In the genomic region with DNA sequence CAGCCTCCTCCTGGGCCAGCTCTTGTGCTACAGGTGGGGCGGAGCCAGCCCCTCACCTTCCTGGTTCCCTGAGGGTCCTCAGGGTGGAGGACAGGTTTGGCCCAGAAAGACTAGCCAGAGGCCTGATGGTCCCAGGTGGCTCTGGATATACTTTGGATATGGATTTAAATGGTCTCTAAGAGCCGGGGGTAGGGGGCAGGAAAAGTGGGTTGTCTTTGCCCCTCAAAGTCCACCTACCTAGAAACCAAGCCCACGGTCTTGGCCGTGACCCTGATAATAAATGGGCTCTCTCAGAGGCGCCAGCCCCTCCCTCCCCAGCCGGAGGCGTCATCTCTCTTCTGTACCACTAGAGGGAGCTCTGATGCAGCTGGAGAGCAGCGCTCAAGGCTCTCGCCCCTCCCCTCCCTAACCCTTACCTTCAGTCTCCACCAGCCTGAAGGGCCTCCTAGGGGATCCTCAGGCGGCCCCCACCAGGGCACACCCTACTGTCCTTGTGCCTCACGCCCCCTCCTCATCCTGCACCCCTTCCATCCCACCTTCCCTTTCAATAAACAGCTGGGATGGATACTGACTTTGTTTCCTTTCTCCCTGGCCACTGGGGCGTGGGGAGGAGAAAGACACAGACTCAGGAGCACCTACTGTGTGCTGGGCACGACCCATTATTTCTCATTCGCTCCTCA, we compare ENCODE assay signal across 8 cellular contexts. TPM values are rescaled to one million over a fixed set of nuclear protein-coding genes. Genes with fewer than 3 reads are reported as not detected.
DNase-seq lines count a peak whose midpoint lies in the region; ATAC-seq and TF ChIP-seq lines count a peak whose summit lies in the region.

No MANE protein-coding gene starts in this region.

- intact Hi-C loops in CD4-positive, alpha-beta memory T cell (cut with micrococcal nuclease) = loop anchor here (1.0 to 2.0 kb wide), 7 partner anchors 53 to 384 kb away; partner anchors contain the start of gene TBC1D20

- peaks cover 0 to 7% (median 4%) of the 10 kb centered on the region in 4 donors for H3K4me1 Mint-ChIP-seq in CD4-positive, alpha-beta memory T cell
- H3K4me1 Mint-ChIP-seq in endothelial cell (ENCODE audit: unreplicated experiment) = peaks cover 8% of the 10 kb centered on the region

- no peak overlapping the region for H3K4me3 ChIP-seq in CD4-positive, alpha-beta memory T cell (ENCODE audit: low read length in 2 of 2)

- peak; percentile 76 to 83 (median 81) for DNase-seq in CD4-positive, alpha-beta memory T cell
- DNase-seq in HT1080 (ENCODE audit: low read depth) (peak; percentile 62), NK-92 (lab: John Stamatoyannopoulos, UW; ENCODE audit: unreplicated experiment) (peak; percentile 20), endothelial cell (ENCODE audit: low spot score) (peak; percentile 79), myocyte (ENCODE audit: low read depth) (peak; percentile 82)
- DNase-seq in activated CD8-positive, alpha-beta memory T cell treated with anti-CD3 and anti-CD28 coated beads for 24 hours = peak; percentile 91
- peak; percentile 65 to 70 for DNase-seq in stimulated activated CD8-positive, alpha-beta memory T cell treated with anti-CD3 and anti-CD28 coated beads, Interleukin-7, amount 100 ng/mL, for 4 hours (ENCODE audit: low read depth in 2 of 2)

- no peak overlapping the region for H3K27ac ChIP-seq in CD4-positive, alpha-beta memory T cell (ENCODE audit: low read depth, low read length)

- POLR2A ChIA-PET in CD4-positive, alpha-beta memory T cell (lab: Charles Lee; ENCODE audit: partially characterized antibody) = interaction anchor here (1.3 to 1.8 kb wide), 3 partner anchors 53 to 130 kb away, joined by 3 to 5 read pairs (median 3); no protein-coding TSS in a partner anchor

- no peaks in the 10 kb centered on the region for H3K36me3 ChIP-seq in CD4-positive, alpha-beta memory T cell (ENCODE audit: insufficient read depth, low read length)

- no peaks in the 10 kb centered on the region for H3K4me1 ChIP-seq in CD4-positive, alpha-beta memory T cell (ENCODE audit: insufficient read depth, low read length)

- TF ChIP-seq CTCF in endothelial cell (IDR thresholded peaks at IDR 0.05; ENCODE audit: unreplicated experiment) = peak; percentile 82

- CTCF ChIA-PET in CD4-positive, alpha-beta memory T cell (lab: Charles Lee; ENCODE audit: partially characterized antibody) = interaction anchor here (0.8 to 6.5 kb wide), 30 partner anchors 7 to 313 kb away, joined by 3 to 132 read pairs (median 5); partner anchors contain the start of gene TRIB3

- peak overlapping the region in 1 of 8 donors; percentile 20 for H3K4me3 Mint-ChIP-seq in CD4-positive, alpha-beta memory T cell
- H3K4me3 Mint-ChIP-seq in endothelial cell (ENCODE audit: unreplicated experiment) = no peak overlapping the region

- no peaks in the 10 kb centered on the region for H3K27me3 Mint-ChIP-seq in CD4-positive, alpha-beta memory T cell
- H3K27me3 Mint-ChIP-seq in endothelial cell (ENCODE audit: unreplicated experiment) = peaks cover 11% of the 10 kb centered on the region

- peak; percentile 83 for ATAC-seq in GM19455 (IDR thresholded peaks at IDR 0.05; ENCODE audit: unreplicated experiment)

- H3K27ac Mint-ChIP-seq in CD4-positive, alpha-beta memory T cell = no peak overlapping the region
- no peak overlapping the region for H3K27ac Mint-ChIP-seq in endothelial cell (ENCODE audit: unreplicated experiment)

- no peaks in the 10 kb centered on the region for H3K27me3 ChIP-seq in CD4-positive, alpha-beta memory T cell (ENCODE audit: insufficient read depth, low read length)

- no peaks in the 10 kb centered on the region for H3K9me3 ChIP-seq in CD4-positive, alpha-beta memory T cell (ENCODE audit: control insufficient read depth in 1 of 2, low read length in 2 of 2)

- peaks cover 0 to 3% (median 0%) of the 10 kb centered on the region in 8 donors for H3K9me3 Mint-ChIP-seq in CD4-positive, alpha-beta memory T cell
- H3K9me3 Mint-ChIP-seq in endothelial cell (ENCODE audit: unreplicated experiment) = no peaks in the 10 kb centered on the region

- H3K36me3 Mint-ChIP-seq in CD4-positive, alpha-beta memory T cell = no peaks in the 10 kb centered on the region
- peaks cover 4% of the 10 kb centered on the region for H3K36me3 Mint-ChIP-seq in endothelial cell (ENCODE audit: low read depth, unreplicated experiment)

RNA-seq across cellular contexts. Expression of gene NRSN2, which starts 7.5 kb away (rescaled TPM):
- total RNA-seq in CD4-positive, alpha-beta memory T cell = 1 to 10 TPM in 1 of 2 experiments, under 1 TPM in 1; 0.52 to 1.1 TPM
- 1 to 10 TPM in 1 of 2 donors, not detected in 1; 1.3 TPM for polyA plus RNA-seq in CD4-positive, alpha-beta memory T cell
- 18.8 and 21.7 TPM in 2 replicates for total RNA-seq in HT1080 (2014; rRNA removed; shearing (Covaris generic))
- 16.3 and 29.9 TPM in 2 replicates for polyA plus RNA-seq in HT1080 (2015; cell fraction: cytosol; rRNA removed)
- polyA plus RNA-seq in HT1080 (2015; cell fraction: nucleus; rRNA removed) = 9.4 and 9.9 TPM in 2 replicates
- 43.2 TPM for total RNA-seq in endothelial cell (ENCODE audit: unreplicated experiment)
- 33.1 and 38.2 TPM in 2 replicates for total RNA-seq in myocyte
- polyA plus RNA-seq in myocyte (2012) = 56.8 TPM

RNA-seq across cellular contexts. Expression of gene TRIB3, which starts 26.1 kb away (rescaled TPM):
- total RNA-seq in CD4-positive, alpha-beta memory T cell = 1 to 10 TPM; 7.2 to 8.1 TPM
- polyA plus RNA-seq in CD4-positive, alpha-beta memory T cell = 10 to 100 TPM in 1 of 2 donors, 1 to 10 TPM in 1; 8.7 to 12.4 TPM
- total RNA-seq in HT1080 (2014; rRNA removed; shearing (Covaris generic)) = 91.3 and 92.5 TPM in 2 replicates
- polyA plus RNA-seq in HT1080 (2015; cell fraction: cytosol; rRNA removed) = 130 and 145 TPM in 2 replicates
- polyA plus RNA-seq in HT1080 (2015; cell fraction: nucleus; rRNA removed) = 77.7 and 85.7 TPM in 2 replicates
- total RNA-seq in endothelial cell (ENCODE audit: unreplicated experiment) (24.2 TPM), myocyte (6.1 and 9.6 TPM in 2 replicates)
- 69.0 TPM for polyA plus RNA-seq in myocyte (2012)

RNA-seq across cellular contexts. Expression of gene SOX12, which starts 29.1 kb away (rescaled TPM):
- 1 to 10 TPM; 4.7 to 5.0 TPM for total RNA-seq in CD4-positive, alpha-beta memory T cell
- under 1 TPM; 0.08 to 0.69 TPM for polyA plus RNA-seq in CD4-positive, alpha-beta memory T cell
- total RNA-seq in HT1080 (2014; rRNA removed; shearing (Covaris generic)) = 8.7 and 13.2 TPM in 2 replicates
- polyA plus RNA-seq in HT1080 (2015; cell fraction: cytosol; rRNA removed) = 20.2 and 21.4 TPM in 2 replicates
- 19.2 and 20.0 TPM in 2 replicates for polyA plus RNA-seq in HT1080 (2015; cell fraction: nucleus; rRNA removed)
- total RNA-seq in endothelial cell (ENCODE audit: unreplicated experiment) = 64.7 TPM
- total RNA-seq in myocyte = 10.2 and 11.7 TPM in 2 replicates
- polyA plus RNA-seq in myocyte (2012) = 13.1 TPM

RNA-seq across cellular contexts. Expression of gene RBCK1, which starts 53.7 kb away (rescaled TPM):
- 100 to 1,000 TPM; 109 to 118 TPM for total RNA-seq in CD4-positive, alpha-beta memory T cell
- 10 to 100 TPM; 75.2 to 84.4 TPM for polyA plus RNA-seq in CD4-positive, alpha-beta memory T cell
- total RNA-seq in HT1080 (2014; rRNA removed; shearing (Covaris generic)) = 105 and 122 TPM in 2 replicates
- polyA plus RNA-seq in HT1080 (2015; cell fraction: cytosol; rRNA removed) = 132 and 136 TPM in 2 replicates
- 149 and 182 TPM in 2 replicates for polyA plus RNA-seq in HT1080 (2015; cell fraction: nucleus; rRNA removed)
- total RNA-seq in endothelial cell (ENCODE audit: unreplicated experiment) (68.8 TPM), myocyte (85.1 and 106 TPM in 2 replicates)
- polyA plus RNA-seq in myocyte (2012) = 97.8 TPM

RNA-seq across cellular contexts. Expression of gene ZCCHC3, which starts 57.1 kb away (rescaled TPM):
- total RNA-seq in CD4-positive, alpha-beta memory T cell = 10 to 100 TPM; 27.9 to 29.8 TPM
- 10 to 100 TPM in 1 of 2 donors, 1 to 10 TPM in 1; 5.8 to 12.2 TPM for polyA plus RNA-seq in CD4-positive, alpha-beta memory T cell
- 17.3 and 22.2 TPM in 2 replicates for total RNA-seq in HT1080 (2014; rRNA removed; shearing (Covaris generic))
- polyA plus RNA-seq in HT1080 (2015; cell fraction: cytosol; rRNA removed) = 14.9 and 17.1 TPM in 2 replicates
- polyA plus RNA-seq in HT1080 (2015; cell fraction: nucleus; rRNA removed) = 11.4 and 13.0 TPM in 2 replicates
- total RNA-seq in endothelial cell (ENCODE audit: unreplicated experiment) = 40.0 TPM
- 19.8 and 20.1 TPM in 2 replicates for total RNA-seq in myocyte
- 9.6 TPM for polyA plus RNA-seq in myocyte (2012)

Comparison
In these comparisons a context has a peak if more than half of its experiments do, and no peak if none do; other contexts are left out.
1. DNase-seq: peak in every context shown above with its lines; median percentile 91 in activated CD8-positive, alpha-beta memory T cell treated with anti-CD3 and anti-CD28 coated beads for 24 hours; 82 in myocyte; 81 in CD4-positive, alpha-beta memory T cell; 79 in endothelial cell; 68 in stimulated activated CD8-positive, alpha-beta memory T cell treated with anti-CD3 and anti-CD28 coated beads, Interleukin-7, amount 100 ng/mL, for 4 hours; 62 in HT1080; 20 in NK-92.